In the genomic region with DNA sequence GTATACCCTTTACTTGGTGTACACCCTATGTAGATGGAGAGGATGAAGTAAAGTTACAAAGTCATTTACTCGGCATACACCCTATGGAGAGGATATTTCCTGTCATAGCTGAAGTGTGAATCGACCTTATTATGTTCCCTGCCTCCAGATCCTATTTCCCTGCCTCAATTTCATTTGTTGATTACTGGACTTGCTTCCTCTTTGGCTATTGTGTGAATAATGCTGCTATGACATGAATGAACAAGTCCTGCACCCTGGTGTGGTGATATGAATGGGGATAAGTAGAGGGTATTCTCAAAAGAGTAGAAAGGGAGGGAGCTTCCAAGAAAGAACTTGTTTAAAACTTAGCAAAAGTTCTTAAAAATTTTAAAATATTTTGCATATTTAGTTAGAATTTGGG, we compare ENCODE assay signal across 36 cellular contexts.
"Had no signal": no experiment of that assay in that cellular context is flagged by ENCODE, and none has a peak within 500 bp of the region (broad histone marks: within the 10 kb centered on the region; RNA-seq: fewer than 3 reads in every experiment).

No MANE protein-coding gene starts in this region.

- H3K9me3 ChIP-seq: adrenal gland, body of pancreas, breast epithelium had no signal

- H3K27ac ChIP-seq: adrenal gland, body of pancreas, brain microvascular endothelial cell, breast epithelium, cardiac muscle cell, VCaP had no signal

- H3K27me3 ChIP-seq: adrenal gland, body of pancreas, brain microvascular endothelial cell, breast epithelium, cardiac muscle cell had no signal

- DNase-seq: activated B cell treated with CpG ODN at 0.5 μM for 24 hours; activated CD4-positive, alpha-beta memory T cell treated with anti-CD3 and anti-CD28 coated beads for 36 hours; activated CD4-positive, alpha-beta T cell treated with anti-CD3 and anti-CD28 coated beads for 4 hours; activated CD4-positive, alpha-beta T cell treated with anti-CD3 and anti-CD28 coated beads, Interleukin-2, amount 10 ng/mL, durations not matched to agents 24 days and 14 days; activated CD4-positive, alpha-beta T cell treated with anti-CD3 and anti-CD28 coated beads, Interleukin-2, amount 50 U/mL, for 1 hour; activated CD4-positive, alpha-beta T cell treated with anti-CD3 and anti-CD28 coated beads, Interleukin-2, amount 50 U/mL, for 4 hours; activated CD4-positive, CD25-positive, alpha-beta regulatory T cell treated with anti-CD3 and anti-CD28 coated beads, Interleukin-2, amount 50 U/mL, for 72 hours; activated CD8-positive, alpha-beta memory T cell treated with anti-CD3 and anti-CD28 coated beads, Interleukin-2, amount 50 U/mL, for 4 hours; activated CD8-positive, alpha-beta T cell treated with anti-CD3 and anti-CD28 coated beads for 36 hours; activated effector memory CD4-positive, alpha-beta T cell treated with anti-CD3 and anti-CD28 coated beads, Interleukin-2, amount 50 U/mL, for 16 hours; activated gamma-delta T cell treated with Interleukin-2 at 50 U/mL for 16 hours; activated naive CD4-positive, alpha-beta T cell; activated naive CD4-positive, alpha-beta T cell treated with anti-CD3 and anti-CD28 coated beads for 36 hours; activated naive CD4-positive, alpha-beta T cell treated with anti-CD3 and anti-CD28 coated beads, Interleukin-2, amount 50 U/mL, for 16 hours; activated naive CD8-positive, alpha-beta T cell treated with anti-CD3 and anti-CD28 coated beads for 36 hours; activated T-cell treated with anti-CD3 and anti-CD28 coated beads for 4 hours; activated T-cell treated with anti-CD3 and anti-CD28 coated beads, Interleukin-2, amount 50 U/mL, for 1 hour; activated T-cell treated with anti-CD3 and anti-CD28 coated beads, Interleukin-2, amount 50 U/mL, for 4 hours; activated T-cell treated with anti-CD3 and anti-CD28 coated beads, Interleukin-2, amount 50 U/mL, for 72 hours; adrenal gland; amniotic stem cell; aorta; body of pancreas; brain microvascular endothelial cell; caudate nucleus; cerebellar nuclear complex; T-helper 1 cell; T-helper 2 cell; T-helper 9 cell had no signal

- H3K4me3 ChIP-seq: adrenal gland, body of pancreas, breast epithelium, cardiac muscle cell had no signal

- H3K4me1 ChIP-seq: adrenal gland, body of pancreas, breast epithelium had no signal

- ATAC-seq: activated CD8-positive, alpha-beta T cell treated with anti-CD3 and anti-CD28 coated beads for 36 hours; activated naive CD4-positive, alpha-beta T cell treated with anti-CD3 and anti-CD28 coated beads, Interleukin-2, amount 50 U/mL, for 72 hours; activated T-cell treated with anti-CD3 and anti-CD28 coated beads, Interleukin-2, amount 50 U/mL, for 4 hours; activated T-cell treated with anti-CD3 and anti-CD28 coated beads, Interleukin-2, amount 50 U/mL, for 72 hours; activated T-helper 17 cell treated with anti-CD3 and anti-CD28 coated beads, Interleukin-2, amount 50 U/mL, for 72 hours; body of pancreas had no signal

- H3K36me3 ChIP-seq: adrenal gland, brain microvascular endothelial cell, breast epithelium, cardiac muscle cell had no signal

- FAIRE-seq: astrocyte, TTC549 had no signal
